In the genomic region with DNA sequence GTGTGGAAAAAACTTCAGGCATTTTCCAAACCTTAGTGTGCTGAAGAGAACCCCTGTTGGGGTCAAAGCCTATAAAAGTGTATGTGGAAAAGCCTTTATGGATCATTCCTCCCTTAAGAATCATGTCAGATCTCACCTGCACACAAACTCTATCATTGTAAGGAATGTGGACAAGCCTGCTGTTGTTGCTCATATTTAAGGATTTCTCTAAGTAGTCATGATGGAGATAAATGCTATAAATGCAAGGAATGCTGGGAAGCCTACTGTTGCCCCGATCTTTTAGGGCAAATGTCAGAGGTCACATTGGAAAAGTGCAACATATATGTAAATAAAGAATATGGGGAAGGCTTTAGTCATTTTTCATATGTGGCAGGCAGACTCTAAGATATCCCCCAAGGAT, we compare ENCODE assay signal across 8 cellular contexts.
"Had no signal": no experiment of that assay in that cellular context is flagged by ENCODE, and none has a peak within 500 bp of the region (broad histone marks: within the 10 kb centered on the region; RNA-seq: fewer than 3 reads in every experiment).

No MANE protein-coding gene starts in this region.

- H3K4me3 ChIP-seq: HAP-1, K562 had no signal

- H3K36me3 ChIP-seq: HAP-1 had no signal

- H3K9me3 ChIP-seq: HAP-1 had no signal

- ATAC-seq: HCT116, K562 had no signal

- DNase-seq: GOT3, H7, HFFc6, IMR-90, KG1 had no signal
